In the genomic region with DNA sequence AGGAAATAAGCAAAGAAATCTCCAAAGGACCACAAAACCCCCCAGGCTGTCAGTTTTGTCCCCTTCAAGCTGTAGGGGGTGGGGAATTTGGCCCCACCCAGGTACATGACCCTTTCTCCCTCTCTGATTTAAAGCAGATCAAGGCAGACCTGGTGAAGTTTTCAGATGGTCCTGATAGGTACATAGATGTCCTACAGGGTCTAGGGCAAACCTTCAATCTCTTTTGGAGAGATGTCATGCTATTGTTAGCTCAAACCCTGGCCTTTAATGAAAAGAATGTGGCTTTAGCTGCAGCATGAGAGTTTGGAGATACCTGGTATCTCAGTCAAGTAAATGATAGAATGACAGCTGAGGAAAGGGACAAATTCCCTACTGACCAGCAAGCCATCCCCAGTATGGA, we compare ENCODE assay signal across 8 cellular contexts. TPM values are rescaled to one million over a fixed set of nuclear protein-coding genes. Genes with fewer than 3 reads are reported as not detected.
DNase-seq lines count a peak whose midpoint lies in the region; ATAC-seq, FAIRE-seq and TF ChIP-seq lines count a peak whose summit lies in the region.
"Not testable (repeated sequence)": the region's sequence is repeated elsewhere in the genome, so short reads cannot be mapped to it uniquely, and the experiment has no call there.

No MANE protein-coding gene starts in this region.

- H3K18ac ChIP-seq in H9 (ENCODE audit: insufficient read length, low read depth, low read length); H1 (ENCODE audit: extremely low read depth, low read length): not testable (repeated sequence)

- H3K4me2 ChIP-seq in GM23338, result peak overlapping the region; percentile 58
- H3K4me2 ChIP-seq in H9 (ENCODE audit: insufficient read depth, insufficient read length, low read length), result not testable (repeated sequence)
- H3K4me2 ChIP-seq in H1 (ENCODE audit: insufficient read depth in 1 of 2, low read depth in 2 of 2, low read length in 2 of 2), result peak overlapping the region; percentile 16 to 44; a peak in 2 of 4 replicates

- H2BK5ac ChIP-seq in H9 (ENCODE audit: insufficient read length, low read length), result not testable (repeated sequence)
- peak overlapping the region; percentile 30; the same call in 1 of the 2 replicates for H2BK5ac ChIP-seq in H1 (ENCODE audit: low read depth, low read length)

- not testable (repeated sequence) for H3K23ac ChIP-seq in H9 (ENCODE audit: insufficient read length, low read depth, low read length); H1 (ENCODE audit: insufficient read length)

- not testable (repeated sequence) for H3K27ac Mint-ChIP-seq in GM23338
- H3K27ac Mint-ChIP-seq in H9 (peak overlapping the region; percentile 49 to 90 (median 59); a peak in 5 of 7 replicates), WTC11 (peak overlapping the region; percentile 55)

- not testable (repeated sequence) for H3K4ac ChIP-seq in H9 (ENCODE audit: low read depth, low read length); H1 (replicated peaks; ENCODE audit: insufficient read length, low read depth, low read length)

- not testable (repeated sequence) for H3K56ac ChIP-seq in H9 (ENCODE audit: insufficient read length, low read depth, low read length); H1 (replicated peaks; ENCODE audit: insufficient read length, low read depth, low read length)

- H4K8ac ChIP-seq in H9 (replicated peaks; ENCODE audit: insufficient read length, low read depth, low read length); H1 (ENCODE audit: extremely low read depth, insufficient read depth, low read length): not testable (repeated sequence)

- not testable (repeated sequence) for TF ChIP-seq RAD21 in H1 (IDR thresholded peaks at IDR 0.05 in 1 of 2, conservative IDR thresholded peaks at IDR 0.05 in 1 of 2; ENCODE audit: low read depth in 2 of 2, low read length in 2 of 2)

- not testable (repeated sequence) for H3K36me3 ChIP-seq in GM23338 (ENCODE audit: insufficient read depth); HUES48 (ENCODE audit: control insufficient read depth, insufficient read depth, low read length); HUES64 (ENCODE audit: insufficient read depth, low read length); H1 (ENCODE audit: control insufficient read depth in 2 of 4, insufficient read depth in 4 of 4, low read length in 3 of 4); iPS-20b (ENCODE audit: insufficient read depth, low read depth, low read length)

- not testable (repeated sequence) for H3K79me1 ChIP-seq in H9 (ENCODE audit: insufficient read depth, low read depth, low read length, poor library complexity, severe bottlenecking); H1 (ENCODE audit: low read depth, low read length)

- not testable (repeated sequence) for H3K9me2 ChIP-seq in GM23338 (ENCODE audit: insufficient read depth)

- not testable (repeated sequence) for H3K9me3 ChIP-seq in H9 (ENCODE audit: control insufficient read depth, low read depth, low read length); HUES48 (ENCODE audit: control insufficient read depth, insufficient read depth, low read length); HUES64 (ENCODE audit: insufficient read depth, low read depth, low read length); H1 (ENCODE audit: insufficient read depth in 2 of 2, low read depth in 1 of 2, low read length in 1 of 2); iPS-20b (ENCODE audit: insufficient read depth, low read depth, low read length)

- not testable (repeated sequence) for H3K4me3 ChIP-seq in GM23338; HUES48 (ENCODE audit: low read depth, low read length); HUES64 (ENCODE audit: low read length); H1 (ENCODE audit: extremely low read depth in 1 of 4, insufficient read depth in 2 of 4, low read depth in 3 of 4, low read length in 4 of 4)
- H3K4me3 ChIP-seq in iPS-20b (ENCODE audit: low read length), result peak overlapping the region; percentile 12; the same call in 1 of the 2 replicates

- not testable (repeated sequence) for H2BK120ac ChIP-seq in H9 (ENCODE audit: low read depth, low read length, poor library complexity, severe bottlenecking); H1 (replicated peaks; ENCODE audit: low read depth, low read length)

- not testable (repeated sequence) for H2AK5ac ChIP-seq in H9 (ENCODE audit: insufficient read length, low read length); H1 (ENCODE audit: low read depth, low read length)

- FAIRE-seq in H1 (lab: Jason Lieb, UNC), result not testable (repeated sequence)

- POLR2A ChIA-PET in WTC11 (lab: Charles Lee), result not testable (repeated sequence)
- POLR2A ChIA-PET in H1 (lab: Charles Lee; ENCODE audit: partially characterized antibody), result interaction anchor here (0.9 kb wide), 1 partner anchor 12 kb away, joined by 3 read pairs; no protein-coding TSS in a partner anchor

- H3K27me3 Mint-ChIP-seq in GM23338 (ENCODE audit: insufficient read depth, low read depth, poor library complexity); H9 (ENCODE audit: low read depth); WTC11 (ENCODE audit: low read depth): not testable (repeated sequence)

- H2BK12ac ChIP-seq in H9 (ENCODE audit: insufficient read length, low read depth, low read length); H1 (ENCODE audit: low read depth, low read length): not testable (repeated sequence)

- not testable (repeated sequence) for H3K23me2 ChIP-seq in H9 (ENCODE audit: insufficient read length, low read depth, low read length, poor library complexity, severe bottlenecking); H1 (ENCODE audit: low read depth, low read length)

- peaks cover 70% of the 10 kb centered on the region for H3K36me3 Mint-ChIP-seq in GM23338 (ENCODE audit: low read depth)
- H3K36me3 Mint-ChIP-seq in H9 (ENCODE audit: insufficient read depth in 1 of 3, low read depth in 3 of 3), result peaks cover 37 to 46% (median 45%) of the 10 kb centered on the region in 3 experiments
- H3K36me3 Mint-ChIP-seq in WTC11, result peaks cover 36% of the 10 kb centered on the region

- not testable (repeated sequence) for H2BK20ac ChIP-seq in H9 (ENCODE audit: low read depth, low read length, poor library complexity, severe bottlenecking); H1 (ENCODE audit: low read length)

- H3K27ac ChIP-seq in GM23338 (ENCODE audit: low read depth) (peak overlapping the region; percentile 87), HUES48 (ENCODE audit: low read depth, low read length) (peak overlapping the region; percentile 63), HUES64 (ENCODE audit: low read depth, low read length) (peak overlapping the region; percentile 82; the same call in 1 of the 2 replicates), iPS-20b (ENCODE audit: low read length) (peak overlapping the region; percentile 46)
- not testable (repeated sequence) for H3K27ac ChIP-seq in H9 (ENCODE audit: insufficient read length, low read depth, low read length); H1 (ENCODE audit: low read depth, low read length)

- not testable (repeated sequence) for H3K79me2 ChIP-seq in GM23338 (replicated peaks; ENCODE audit: insufficient read depth); H9 (ENCODE audit: insufficient read depth, low read length); H1 (ENCODE audit: control insufficient read depth in 1 of 2, insufficient read depth in 2 of 2, low read length in 2 of 2)

- not testable (repeated sequence) for H2BK15ac ChIP-seq in H9 (ENCODE audit: low read depth, low read length); H1 (ENCODE audit: low read length)

- not testable (repeated sequence) for H3T11ph ChIP-seq in H9 (ENCODE audit: low read length)

- not testable (repeated sequence) for H3F3A ChIP-seq in GM23338 (replicated peaks; ENCODE audit: low read depth)

- not testable (repeated sequence) for H2AFZ ChIP-seq in GM23338; H9 (ENCODE audit: low read length); H1 (ENCODE audit: low read length)

- peaks cover 27% of the 10 kb centered on the region for H3K4me1 Mint-ChIP-seq in GM23338
- H3K4me1 Mint-ChIP-seq in H9, result peaks cover 36 to 42% of the 10 kb centered on the region in 2 experiments
- peaks cover 29% of the 10 kb centered on the region for H3K4me1 Mint-ChIP-seq in WTC11

- TF ChIP-seq CTCF in GM23338 (conservative IDR thresholded peaks at IDR 0.05; ENCODE audit: low read depth in 2 of 2); H9 (conservative IDR thresholded peaks at IDR 0.05); WTC11 (IDR thresholded peaks at IDR 0.05); H1 (IDR thresholded peaks at IDR 0.05; ENCODE audit: control extremely low read depth in 1 of 3, insufficient read depth in 1 of 3, low read depth in 1 of 3, low read length in 3 of 3): not testable (repeated sequence)

- not testable (repeated sequence) for H3K9ac ChIP-seq in H9 (ENCODE audit: extremely low read depth, insufficient read length, low read length); HUES48 (ENCODE audit: low read depth, low read length); HUES64 (ENCODE audit: low read depth, low read length); H1 (replicated peaks in 1 of 4; ENCODE audit: extremely low read depth in 1 of 4, low read depth in 3 of 4, low read length in 3 of 4); iPS-20b (ENCODE audit: low read depth, low read length)

- H3K4me3 Mint-ChIP-seq in GM23338, result peak overlapping the region; percentile 7; the same call in 1 of the 3 replicates
- 0 out of 5 replicates have a peak overlapping the region, but pooled peaks of 1 of the 2 experiments have one; percentile 3 for H3K4me3 Mint-ChIP-seq in H9
- H3K4me3 Mint-ChIP-seq in WTC11, result not testable (repeated sequence)

- peak; percentile 13 for DNase-seq in ELF-1 (ENCODE audit: low read depth, low spot score)
- DNase-seq in GM23338 (ENCODE audit: low spot score); H9; WTC11 (ENCODE audit: low spot score); H1 (ENCODE audit: low read depth in 1 of 2, low spot score in 2 of 2): not testable (repeated sequence)

- H4K91ac ChIP-seq in H9 (ENCODE audit: insufficient read length, low read depth, low read length); H1 (replicated peaks; ENCODE audit: insufficient read length, low read length): not testable (repeated sequence)

- not testable (repeated sequence) for TF ChIP-seq EP300 in H1 (IDR thresholded peaks at IDR 0.05; ENCODE audit: borderline replicate concordance in 1 of 2, low read depth in 2 of 2, low read length in 2 of 2)

- not testable (repeated sequence) for ATAC-seq in GM23338, WTC11

- not testable (repeated sequence) for TF ChIP-seq POLR2A in H1 (IDR thresholded peaks at IDR 0.05; ENCODE audit: control extremely low read depth in 1 of 2, low read depth in 2 of 2, low read length in 2 of 2)

- not testable (repeated sequence) for H4K5ac ChIP-seq in H9 (ENCODE audit: insufficient read length, low read depth, low read length); H1 (ENCODE audit: insufficient read length, low read depth, low read length)

- H4K20me1 ChIP-seq in GM23338 (replicated peaks; ENCODE audit: insufficient read depth); H9 (ENCODE audit: control insufficient read depth, insufficient read depth, insufficient read length); H1 (replicated peaks in 1 of 2; ENCODE audit: control insufficient read depth in 1 of 2, insufficient read depth in 2 of 2, low read length in 2 of 2): not testable (repeated sequence)

- H3K9me3 Mint-ChIP-seq in GM23338 (peaks cover 32% of the 10 kb centered on the region), H9 (peaks cover 15 to 20% of the 10 kb centered on the region in 2 experiments), WTC11 (peaks cover 57% of the 10 kb centered on the region)

- peaks cover 26% of the 10 kb centered on the region; the same call in 1 of the 2 replicates for H3K4me1 ChIP-seq in GM23338 (ENCODE audit: insufficient read depth)
- H3K4me1 ChIP-seq in H9 (ENCODE audit: insufficient read depth, low read length); HUES64 (ENCODE audit: insufficient read depth, low read length); H1 (replicated peaks in 1 of 4; ENCODE audit: control insufficient read depth in 3 of 4, insufficient read depth in 4 of 4, low read length in 3 of 4); iPS-20b (ENCODE audit: insufficient read depth, low read length): not testable (repeated sequence)
- peaks cover 21% of the 10 kb centered on the region for H3K4me1 ChIP-seq in HUES48 (ENCODE audit: control insufficient read depth, insufficient read depth, low read length)

- CTCF ChIA-PET in WTC11 (lab: Charles Lee), result interaction anchor here (0.6 to 1.4 kb wide), 2 partner anchors 19 to 888 kb away, joined by 3 to 6 read pairs; a partner anchor contains a TSS
- CTCF ChIA-PET in H1 (lab: Charles Lee; ENCODE audit: partially characterized antibody), result interaction anchor here (0.6 to 0.9 kb wide), 2 partner anchors 12 to 1489 kb away, joined by 3 read pairs; no protein-coding TSS in a partner anchor

- not testable (repeated sequence) for H3K27me3 ChIP-seq in GM23338 (ENCODE audit: insufficient read depth); H9 (ENCODE audit: insufficient read depth, low read length); HUES48 (ENCODE audit: control insufficient read depth, insufficient read depth, low read length); HUES64 (ENCODE audit: insufficient read depth, low read length); H1 (replicated peaks in 1 of 4; ENCODE audit: control insufficient read depth in 3 of 4, extremely low read depth in 1 of 4, insufficient read depth in 3 of 4, low read length in 3 of 4); iPS-20b (ENCODE audit: insufficient read depth, low read length)

- H3K14ac ChIP-seq in H9 (ENCODE audit: insufficient read depth, low read length); H1 (ENCODE audit: insufficient read length): not testable (repeated sequence)

RNA-seq across cellular contexts. Expression of a gene that starts 18.5 kb away (rescaled TPM):
- total RNA-seq in GM23338 (2014; rRNA removed; shearing (Covaris generic)), result 14.4 and 19.8 TPM in 2 replicates
- polyA plus RNA-seq in GM23338 (2016; fragmentation: Nextera tagmentation; extraction: Ambion mirVana) (13.0 and 21.5 TPM in 2 replicates), H1 (2011; rRNA removed) (1.7 and 2.2 TPM in 2 replicates)
- total RNA-seq in H9 (2021) (8.0 and 8.2 TPM in 2 replicates), WTC11 (2021) (12.9 to 17.5 TPM (median 15.2 TPM) in 3 replicates)
- 4.2 TPM for polyA plus RNA-seq in HUES64 (2013, experiment 1 of 2)
- 4.4 TPM for polyA plus RNA-seq in HUES64 (2013, experiment 2 of 2)
- total RNA-seq in H1 (2021; fragmentation: NEBNext Ultra II Directional; extraction: Animal tissue kit (Norgen Biotek cat#: 25700)), result 14.3 and 17.0 TPM in 2 replicates
- 2.6 TPM for polyA plus RNA-seq in H1 (2011; cell fraction: cytosol; rRNA removed)
- 4.4 TPM for polyA plus RNA-seq in H1 (2011; cell fraction: nucleus; rRNA removed)
- polyA plus RNA-seq in H1 (2012, experiment 1 of 2), result 3.1 to 7.0 TPM (median 4.1 TPM) in 4 replicates
- polyA plus RNA-seq in H1 (2012, experiment 2 of 2), result 1.2 TPM
- polyA plus RNA-seq in H1 (2013, experiment 1 of 2), result 5.3 TPM
- polyA plus RNA-seq in H1 (2013, experiment 2 of 2), result 4.6 TPM
- polyA minus RNA-seq in H1 (2011; rRNA and poly(A)+ RNA removed), result 20.6 and 22.5 TPM in 2 replicates
- 5.7 TPM for polyA minus RNA-seq in H1 (2011; cell fraction: cytosol; rRNA and poly(A)+ RNA removed)
- 70.0 TPM for polyA minus RNA-seq in H1 (2011; cell fraction: nucleus; rRNA and poly(A)+ RNA removed)

RNA-seq across cellular contexts. Expression of a gene that starts 19.8 kb away (rescaled TPM):
- total RNA-seq in GM23338 (2014; rRNA removed; shearing (Covaris generic)), result 93.0 and 96.1 TPM in 2 replicates
- 169 and 176 TPM in 2 replicates for polyA plus RNA-seq in GM23338 (2016; fragmentation: Nextera tagmentation; extraction: Ambion mirVana)
- total RNA-seq in H9 (2021), result 72.8 and 74.0 TPM in 2 replicates
- 82.7 TPM for polyA plus RNA-seq in HUES64 (2013, experiment 1 of 2)
- polyA plus RNA-seq in HUES64 (2013, experiment 2 of 2), result 78.0 TPM
- 52.8 to 65.8 TPM (median 63.8 TPM) in 3 replicates for total RNA-seq in WTC11 (2021)
- total RNA-seq in H1 (2021; fragmentation: NEBNext Ultra II Directional; extraction: Animal tissue kit (Norgen Biotek cat#: 25700)), result 82.8 and 85.6 TPM in 2 replicates
- 58.5 and 101 TPM in 2 replicates for polyA plus RNA-seq in H1 (2011; rRNA removed)
- polyA plus RNA-seq in H1 (2011; cell fraction: cytosol; rRNA removed), result 66.5 TPM
- 20.3 TPM for polyA plus RNA-seq in H1 (2011; cell fraction: nucleus; rRNA removed)
- polyA plus RNA-seq in H1 (2012, experiment 1 of 2), result 55.7 to 104 TPM (median 64.7 TPM) in 4 replicates
- polyA plus RNA-seq in H1 (2012, experiment 2 of 2), result 44.4 TPM
- 76.0 TPM for polyA plus RNA-seq in H1 (2013, experiment 1 of 2)
- polyA plus RNA-seq in H1 (2013, experiment 2 of 2), result 70.2 TPM
- polyA minus RNA-seq in H1 (2011; rRNA and poly(A)+ RNA removed), result 26.3 and 30.6 TPM in 2 replicates
- 14.1 TPM for polyA minus RNA-seq in H1 (2011; cell fraction: cytosol; rRNA and poly(A)+ RNA removed)
- polyA minus RNA-seq in H1 (2011; cell fraction: nucleus; rRNA and poly(A)+ RNA removed), result 37.1 TPM

RNA-seq across cellular contexts. Expression of a gene that starts 39.1 kb away (rescaled TPM):
- total RNA-seq in GM23338 (2014; rRNA removed; shearing (Covaris generic)), result 24.7 and 29.5 TPM in 2 replicates
- 70.2 and 71.1 TPM in 2 replicates for polyA plus RNA-seq in GM23338 (2016; fragmentation: Nextera tagmentation; extraction: Ambion mirVana)
- 28.0 and 35.2 TPM in 2 replicates for total RNA-seq in H9 (2021)
- 36.9 TPM for polyA plus RNA-seq in HUES64 (2013, experiment 1 of 2)
- 35.9 TPM for polyA plus RNA-seq in HUES64 (2013, experiment 2 of 2)
- total RNA-seq in WTC11 (2021), result 34.6 to 37.2 TPM (median 36.9 TPM) in 3 replicates
- 33.7 and 36.2 TPM in 2 replicates for total RNA-seq in H1 (2021; fragmentation: NEBNext Ultra II Directional; extraction: Animal tissue kit (Norgen Biotek cat#: 25700))
- polyA plus RNA-seq in H1 (2011; rRNA removed), result 24.8 and 58.7 TPM in 2 replicates
- 37.2 TPM for polyA plus RNA-seq in H1 (2011; cell fraction: cytosol; rRNA removed)
- polyA plus RNA-seq in H1 (2011; cell fraction: nucleus; rRNA removed), result 7.4 TPM
- 33.1 to 60.1 TPM (median 40.5 TPM) in 4 replicates for polyA plus RNA-seq in H1 (2012, experiment 1 of 2)
- polyA plus RNA-seq in H1 (2012, experiment 2 of 2), result 29.6 TPM
- 62.5 TPM for polyA plus RNA-seq in H1 (2013, experiment 1 of 2)
- 65.6 TPM for polyA plus RNA-seq in H1 (2013, experiment 2 of 2)
- polyA minus RNA-seq in H1 (2011; rRNA and poly(A)+ RNA removed), result 18.7 and 20.1 TPM in 2 replicates
- 7.6 TPM for polyA minus RNA-seq in H1 (2011; cell fraction: cytosol; rRNA and poly(A)+ RNA removed)
- polyA minus RNA-seq in H1 (2011; cell fraction: nucleus; rRNA and poly(A)+ RNA removed), result 14.6 TPM

RNA-seq across cellular contexts. Expression of a gene that starts 56.3 kb away (rescaled TPM):
- 64.3 and 82.2 TPM in 2 replicates for total RNA-seq in GM23338 (2014; rRNA removed; shearing (Covaris generic))
- 32.3 and 34.8 TPM in 2 replicates for polyA plus RNA-seq in GM23338 (2016; fragmentation: Nextera tagmentation; extraction: Ambion mirVana)
- 50.2 and 52.5 TPM in 2 replicates for total RNA-seq in H9 (2021)
- 28.6 TPM for polyA plus RNA-seq in HUES64 (2013, experiment 1 of 2)
- 23.3 TPM for polyA plus RNA-seq in HUES64 (2013, experiment 2 of 2)
- total RNA-seq in WTC11 (2021), result 46.9 to 54.6 TPM (median 48.6 TPM) in 3 replicates
- total RNA-seq in H1 (2021; fragmentation: NEBNext Ultra II Directional; extraction: Animal tissue kit (Norgen Biotek cat#: 25700)), result 44.2 and 44.9 TPM in 2 replicates
- polyA plus RNA-seq in H1 (2011; rRNA removed), result 15.4 and 26.5 TPM in 2 replicates
- polyA plus RNA-seq in H1 (2011; cell fraction: cytosol; rRNA removed), result 39.2 TPM
- polyA plus RNA-seq in H1 (2011; cell fraction: nucleus; rRNA removed), result 66.3 TPM
- polyA plus RNA-seq in H1 (2012, experiment 1 of 2), result 30.5 to 34.8 TPM (median 32.2 TPM) in 4 replicates
- 8.5 TPM for polyA plus RNA-seq in H1 (2012, experiment 2 of 2)
- 36.2 TPM for polyA plus RNA-seq in H1 (2013, experiment 1 of 2)
- polyA plus RNA-seq in H1 (2013, experiment 2 of 2), result 30.6 TPM
- polyA minus RNA-seq in H1 (2011; rRNA and poly(A)+ RNA removed), result 27.5 and 30.2 TPM in 2 replicates
- 27.7 TPM for polyA minus RNA-seq in H1 (2011; cell fraction: cytosol; rRNA and poly(A)+ RNA removed)
- polyA minus RNA-seq in H1 (2011; cell fraction: nucleus; rRNA and poly(A)+ RNA removed), result 64.7 TPM
